24 cellular contexts compared by ENCODE assay signal in the genomic region with DNA sequence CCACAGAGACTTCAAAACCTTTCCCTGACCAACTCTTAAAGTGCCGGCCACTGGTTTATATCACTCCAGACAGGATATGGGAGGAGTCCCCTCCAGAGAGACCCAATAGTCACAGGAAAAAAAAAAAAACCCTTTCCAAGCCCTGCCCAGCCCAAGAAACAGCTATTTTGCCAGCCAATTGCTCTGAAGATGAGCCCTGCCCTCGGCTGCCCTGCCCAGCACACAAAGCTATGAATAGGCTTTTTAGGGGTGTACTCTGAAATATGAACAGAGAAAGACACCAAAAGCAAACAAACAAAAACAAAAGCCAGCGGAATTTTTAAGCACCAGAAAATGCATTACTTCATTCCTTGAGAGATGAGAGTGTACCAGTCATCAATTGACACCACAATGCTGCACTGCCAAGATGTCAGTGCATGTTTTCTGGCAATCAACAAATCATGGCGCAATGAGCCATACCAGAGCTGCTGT.
"Had no signal": no experiment of that assay in that cellular context is flagged by ENCODE, and none has a peak within 500 bp of the region (broad histone marks: within the 10 kb centered on the region; RNA-seq: fewer than 3 reads in every experiment).

No MANE protein-coding gene starts in this region.

- H3K27me3 ChIP-seq: body of pancreas, cardiac muscle cell, heart left ventricle, sigmoid colon, thyroid gland had no signal

- H3K4me3 ChIP-seq: body of pancreas, cardiac muscle cell, heart left ventricle, sigmoid colon, thyroid gland had no signal

- DNase-seq: activated CD4-positive, alpha-beta T cell treated with anti-CD3 and anti-CD28 coated beads, Interleukin-2, amount 10 ng/mL, durations not matched to agents 7 days and 5 days; activated CD4-positive, CD25-positive, alpha-beta regulatory T cell treated with anti-CD3 and anti-CD28 coated beads, Interleukin-2, amount 50 U/mL, for 72 hours; activated CD8-positive, alpha-beta memory T cell treated with anti-CD3 and anti-CD28 coated beads, Interleukin-2, amount 10 ng/mL, durations not matched to agents 7 days and 5 days; activated CD8-positive, alpha-beta T cell treated with anti-CD3 and anti-CD28 coated beads for 36 hours; activated gamma-delta T cell; activated naive CD4-positive, alpha-beta T cell treated with anti-CD3 and anti-CD28 coated beads, Interleukin-2, amount 50 U/mL, for 16 hours; activated naive CD8-positive, alpha-beta T cell treated with anti-CD3 and anti-CD28 coated beads, Interleukin-2, amount 50 U/mL, for 24 hours; activated T-cell treated with anti-CD3 and anti-CD28 coated beads for 4 hours; body of pancreas; cortex of kidney; endodermal cell; heart left ventricle; islet precursor cell; left colon; naive thymus-derived CD8-positive, alpha-beta T cell; retina; sigmoid colon; stimulated activated CD4-positive, alpha-beta T cell treated with anti-CD3 and anti-CD28 coated beads, Interleukin-4, amount 100 ng/mL, for 24 hours; stimulated activated naive CD8-positive, alpha-beta T cell treated with anti-CD3 and anti-CD28 coated beads, Interleukin-15, Interleukin-2, amounts not matched to agents 100 U/mL and 50 U/mL, for 24 hours; substantia nigra; thyroid gland; WERI-Rb-1 had no signal

- H3K9me3 ChIP-seq: body of pancreas, heart left ventricle, sigmoid colon, thyroid gland had no signal

- ATAC-seq: activated CD8-positive, alpha-beta memory T cell treated with anti-CD3 and anti-CD28 coated beads, Interleukin-2, amount 10 ng/mL, durations not matched to agents 7 days and 5 days; activated CD8-positive, alpha-beta T cell treated with anti-CD3 and anti-CD28 coated beads for 36 hours; activated naive CD8-positive, alpha-beta T cell treated with anti-CD3 and anti-CD28 coated beads, Interleukin-2, amount 50 U/mL, for 24 hours; body of pancreas; heart left ventricle; left colon; naive thymus-derived CD8-positive, alpha-beta T cell; stimulated activated naive CD8-positive, alpha-beta T cell treated with anti-CD3 and anti-CD28 coated beads, Interleukin-15, Interleukin-2, amounts not matched to agents 100 U/mL and 50 U/mL, for 24 hours had no signal

- H3K27ac ChIP-seq: body of pancreas, cardiac muscle cell, epithelial cell of prostate, heart left ventricle, sigmoid colon, thyroid gland, WERI-Rb-1 had no signal

- H3K36me3 ChIP-seq: cardiac muscle cell, heart left ventricle, sigmoid colon, thyroid gland, WERI-Rb-1 had no signal

- H3K4me1 ChIP-seq: body of pancreas, heart left ventricle, sigmoid colon, thyroid gland had no signal
